In genomic region chr19:54209748-54210494, GRCh38 we compare ENCODE assay signal across 8 cellular contexts. TPM values are rescaled to one million over a fixed set of nuclear protein-coding genes. Genes with fewer than 3 reads are reported as not detected.
DNase-seq lines count a peak whose midpoint lies in the region; ATAC-seq and TF ChIP-seq lines count a peak whose summit lies in the region.

No MANE protein-coding gene starts in this region.

- no peak for ATAC-seq in GM18868 (IDR thresholded peaks at IDR 0.05; ENCODE audit: unreplicated experiment)

- H2AFZ ChIP-seq in trophoblast cell (ENCODE audit: insufficient read depth, low read length, poor library complexity), result no peak overlapping the region

- H3K36me3 ChIP-seq in cardiac muscle cell (peaks cover 29% of the 10 kb centered on the region), trophoblast cell (ENCODE audit: control insufficient read depth in 1 of 2, insufficient read depth in 2 of 2, low read length in 2 of 2) (peaks cover 38 to 55% of the 10 kb centered on the region in 2 experiments)

- no peak overlapping the region for H3K4me2 ChIP-seq in trophoblast cell (ENCODE audit: low read length)

- H3K9me3 ChIP-seq in cardiac muscle cell (ENCODE audit: low read depth) (no peaks in the 10 kb centered on the region), trophoblast cell (ENCODE audit: insufficient read depth, low read depth, low read length) (no peaks in the 10 kb centered on the region)

- H3K27me3 ChIP-seq in cardiac muscle cell (no peaks in the 10 kb centered on the region), trophoblast cell (ENCODE audit: insufficient read depth, low read length) (no peaks in the 10 kb centered on the region)

- TF ChIP-seq CTCF in AG09319 (IDR thresholded peaks at IDR 0.05; ENCODE audit: low read depth, low read length), result no peak
- no peak for TF ChIP-seq CTCF in cardiac muscle cell (IDR thresholded peaks at IDR 0.05; ENCODE audit: low read depth, low read length)
- TF ChIP-seq CTCF in GM20000 (IDR thresholded peaks at IDR 0.05; ENCODE audit: extremely low read depth, missing control alignments), result no peak

- CTCF ChIA-PET in HEK293T (lab: Yijun Ruan, JAX), result no interaction called here

- H3K14ac ChIP-seq in trophoblast cell (ENCODE audit: low read length), result no peak overlapping the region

- H3K79me1 ChIP-seq in trophoblast cell (ENCODE audit: low read length), result no peaks in the 10 kb centered on the region

- no peak overlapping the region for H3K9ac ChIP-seq in trophoblast cell (ENCODE audit: low read length)

- H3K23ac ChIP-seq in trophoblast cell (ENCODE audit: low read length), result no peak overlapping the region

- DNase-seq in AG09319 (ENCODE audit: extremely low read depth, low read depth) (peak; percentile 93), HEK293T (ENCODE audit: extremely low spot score) (peak; percentile 61), NCI-H526 treated with DMSO at 0.1 percent for 48 hours (lab: John Stamatoyannopoulos, UW) (peak; percentile 55), cardiac muscle cell (ENCODE audit: low read depth in 1 of 2, low spot score in 1 of 2) (peak; percentile 52 to 99), trophoblast cell (peak; percentile 49 to 61), GM20000 (ENCODE audit: low spot score) (no peak)

- no peak overlapping the region for H4K8ac ChIP-seq in trophoblast cell (ENCODE audit: low read depth, low read length)

- peaks cover 39% of the 10 kb centered on the region for H3K4me1 ChIP-seq in cardiac muscle cell (ENCODE audit: low read depth)
- H3K4me1 ChIP-seq in trophoblast cell (ENCODE audit: control insufficient read depth in 1 of 2, insufficient read depth in 2 of 2, low read length in 2 of 2), result peaks cover 13 to 19% of the 10 kb centered on the region in 2 experiments

- H3K4me3 ChIP-seq in cardiac muscle cell, result no peak overlapping the region
- no peak overlapping the region for H3K4me3 ChIP-seq in trophoblast cell (ENCODE audit: low read depth, low read length)

- H4K91ac ChIP-seq in trophoblast cell (ENCODE audit: low read depth, low read length), result no peak overlapping the region

- H4K12ac ChIP-seq in trophoblast cell (ENCODE audit: low read depth, low read length), result no peak overlapping the region

- H2BK12ac ChIP-seq in trophoblast cell (ENCODE audit: low read length), result no peak overlapping the region

- H3K4ac ChIP-seq in trophoblast cell (ENCODE audit: low read depth, low read length), result no peak overlapping the region

- H3K79me2 ChIP-seq in trophoblast cell (ENCODE audit: control insufficient read depth, insufficient read depth, low read length, poor library complexity), result no peaks in the 10 kb centered on the region

- H3K18ac ChIP-seq in trophoblast cell (ENCODE audit: low read length), result no peak overlapping the region

- 21 to 32% (median 28%) methylated on average over 11 of the region's 11 CpGs for WGBS in adipose tissue, 3 donors
- WGBS in trophoblast cell (ENCODE audit: extremely low coverage, insufficient coverage, insufficient read length), result no CpG with 5 or more reads among the region's 11 CpGs

- no peak overlapping the region for H2AK5ac ChIP-seq in trophoblast cell (ENCODE audit: low read length)

- no peak overlapping the region for H2BK120ac ChIP-seq in trophoblast cell (ENCODE audit: insufficient read depth, low read length, poor library complexity)

- POLR2A ChIA-PET in HEK293T (lab: Yijun Ruan, JAX), result interaction anchor here (1.0 to 6.7 kb wide), 5 partner anchors 9 to 50 kb away, joined by 3 to 46 read pairs (median 4); partner anchors contain the start of genes MBOAT7, RPS9 and TSEN34

- H2BK5ac ChIP-seq in trophoblast cell (ENCODE audit: low read depth, low read length, poor library complexity), result no peak overlapping the region

- H3K27ac ChIP-seq in adipose tissue (ENCODE audit: low read depth, low read length) (peak overlapping the region; percentile 90), cardiac muscle cell (peak overlapping the region; percentile 68), trophoblast cell (ENCODE audit: low read depth, low read length) (no peak overlapping the region)

TF ChIP-seq in HEK293T, 16 proteins besides CTCF, POLR2A, EP300 and RAD21:
- TF ChIP-seq ARNT (IDR thresholded peaks at IDR 0.05) (no peak), LEF1 (IDR thresholded peaks at IDR 0.05; ENCODE audit: borderline replicate concordance) (no peak), BHLHE40 (IDR thresholded peaks at IDR 0.05; ENCODE audit: borderline replicate concordance) (no peak), NFRKB (IDR thresholded peaks at IDR 0.05) (no peak), ELF4 (IDR thresholded peaks at IDR 0.05) (no peak), CTBP1 (IDR thresholded peaks at IDR 0.05; ENCODE audit: borderline replicate concordance) (no peak), HDGF (IDR thresholded peaks at IDR 0.05; ENCODE audit: borderline replicate concordance) (no peak), FOXA1 (IDR thresholded peaks at IDR 0.05) (no peak), SUZ12 (IDR thresholded peaks at IDR 0.05) (no peak), L3MBTL2 (conservative IDR thresholded peaks at IDR 0.05) (no peak), FOXK2 (IDR thresholded peaks at IDR 0.05) (no peak), FOXM1 (IDR thresholded peaks at IDR 0.05; ENCODE audit: borderline replicate concordance) (no peak), SP1 (IDR thresholded peaks at IDR 0.05) (no peak), TARDBP (IDR thresholded peaks at IDR 0.05) (no peak), PKNOX1 (IDR thresholded peaks at IDR 0.05) (no peak), ZNF384 (IDR thresholded peaks at IDR 0.05) (no peak)

RNA-seq across cellular contexts. Expression of gene RPS9, which starts 9.3 kb away (rescaled TPM):
- polyA plus RNA-seq in adipose tissue (1,000 to 10,000 TPM; 3,750 to 5,284 (median 4,831) TPM), cardiac muscle cell (433 and 451 TPM in 2 replicates)
- total RNA-seq in cardiac muscle cell, result 1,874 and 2,216 TPM in 2 replicates
- 1,462 and 1,531 TPM in 2 replicates for polyA plus RNA-seq in trophoblast cell (2013)

RNA-seq across cellular contexts. Expression of gene LILRB3, which starts 12.9 kb away (rescaled TPM):
- 10 to 100 TPM in 1 of 3 donors, 1 to 10 TPM in 2; 2.0 to 29.9 (median 6.1) TPM for polyA plus RNA-seq in adipose tissue
- total RNA-seq in cardiac muscle cell, result 0.27 and 0.49 TPM in 2 replicates
- 0.84 and 0.98 TPM in 2 replicates for polyA plus RNA-seq in cardiac muscle cell
- 0.33 and 0.50 TPM in 2 replicates for polyA plus RNA-seq in trophoblast cell (2013)

RNA-seq across cellular contexts. Expression of gene TSEN34, which starts 18.8 kb away (rescaled TPM):
- polyA plus RNA-seq in adipose tissue, result 10 to 100 TPM; 32.8 to 45.0 (median 39.6) TPM
- 113 and 130 TPM in 2 replicates for total RNA-seq in cardiac muscle cell
- polyA plus RNA-seq in cardiac muscle cell, result 114 and 129 TPM in 2 replicates
- polyA plus RNA-seq in trophoblast cell (2013), result 73.3 and 75.2 TPM in 2 replicates

RNA-seq across cellular contexts. Expression of gene MBOAT7, which starts 20.5 kb away (rescaled TPM):
- polyA plus RNA-seq in adipose tissue (10 to 100 TPM; 18.8 to 32.0 (median 27.5) TPM), cardiac muscle cell (118 and 128 TPM in 2 replicates)
- 131 and 134 TPM in 2 replicates for total RNA-seq in cardiac muscle cell
- polyA plus RNA-seq in trophoblast cell (2013), result 289 and 304 TPM in 2 replicates

RNA-seq across cellular contexts. Expression of gene LILRA6, which starts 32.7 kb away (rescaled TPM):
- 10 to 100 TPM in 1 of 3 donors, 1 to 10 TPM in 1, under 1 TPM in 1; 0.72 to 10.1 (median 3.4) TPM for polyA plus RNA-seq in adipose tissue
- total RNA-seq in cardiac muscle cell, result 0.15 and 0.18 TPM in 2 replicates
- 0.27 TPM in 1 of 2 replicates, not detected in the other for polyA plus RNA-seq in cardiac muscle cell
- 0.08 and 0.14 TPM in 2 replicates for polyA plus RNA-seq in trophoblast cell (2013)
